In the genomic region with DNA sequence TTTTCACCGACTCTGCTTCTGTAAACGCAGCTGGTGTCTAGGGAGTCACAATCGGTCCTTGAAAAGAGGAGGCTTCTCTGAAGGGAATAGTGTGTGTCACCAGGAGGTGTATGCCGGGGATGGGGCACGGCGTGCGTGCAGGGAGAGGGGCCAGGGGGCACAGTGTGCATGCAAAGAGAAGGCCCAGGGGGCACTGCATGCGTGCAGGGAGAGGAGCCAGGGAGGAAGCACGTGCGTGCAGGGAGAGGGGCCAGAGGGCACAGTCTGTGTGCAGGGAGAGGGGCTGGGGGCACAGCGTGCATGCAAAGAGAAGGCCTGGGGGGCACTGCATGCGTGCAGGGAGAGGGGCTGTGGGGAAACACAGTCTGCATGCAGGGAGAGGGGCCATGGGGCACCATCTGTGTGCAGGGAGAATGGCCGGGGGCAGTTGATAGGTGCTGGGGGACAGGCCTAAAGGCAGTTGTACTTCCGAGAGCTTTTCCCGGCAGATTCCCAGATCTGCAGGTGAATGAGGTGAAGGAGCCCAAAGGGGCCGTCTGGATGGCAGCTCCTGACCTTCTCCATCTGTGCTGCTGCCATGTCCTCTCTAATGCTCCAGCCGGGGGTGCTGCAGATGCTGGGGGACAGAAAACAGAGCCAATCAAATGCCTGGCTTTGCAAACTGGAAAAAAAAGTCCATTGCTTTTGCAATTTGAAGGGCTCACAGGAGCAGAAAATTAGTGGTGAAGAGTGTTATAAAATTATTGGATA, we compare ENCODE assay signal across 12 cellular contexts. TPM values are rescaled to one million over a fixed set of nuclear protein-coding genes. Genes with fewer than 3 reads are reported as not detected.
DNase-seq lines count a peak whose midpoint lies in the region; ATAC-seq and TF ChIP-seq lines count a peak whose summit lies in the region.
"Had no signal": no experiment of that assay in that cellular context is flagged by ENCODE, and none has a peak within 500 bp of the region (broad histone marks: within the 10 kb centered on the region; RNA-seq: fewer than 3 reads in every experiment).

No MANE protein-coding gene starts in this region.

- no peak overlapping the region for H3K27ac ChIP-seq in aorta (ENCODE audit: low read depth in 1 of 2, low read length in 2 of 2)
- H3K27ac ChIP-seq in RWPE1, result no peak overlapping the region
- no peak overlapping the region for H3K27ac ChIP-seq in uterus

- TF ChIP-seq CTCF in natural killer cell (IDR thresholded peaks at IDR 0.05) (no peak), RWPE1 (conservative IDR thresholded peaks at IDR 0.05; ENCODE audit: low read depth) (no peak), uterus (IDR thresholded peaks at IDR 0.05) (no peak)

- H3K9me3 ChIP-seq in iPS-15b (ENCODE audit: control insufficient read depth, insufficient read depth, low read length), result no peaks in the 10 kb centered on the region
- H3K9me3 ChIP-seq in aorta (ENCODE audit: control insufficient read depth, low read length), result no peaks in the 10 kb centered on the region
- H3K9me3 ChIP-seq in uterus, result no peaks in the 10 kb centered on the region

- H3K4me3 Mint-ChIP-seq in natural killer cell, result peak overlapping the region; percentile 6
- no peak overlapping the region for H3K4me3 Mint-ChIP-seq in natural killer cell treated with Interleukin-12 subunit alpha and Interleukin-12 subunit beta and Interleukin-15 and Interleukin-18, amount 100 ng/mL, for 72 hours

- peak overlapping the region; percentile 19 for H3K9ac ChIP-seq in iPS-15b (ENCODE audit: low read depth, low read length)

- H3K36me3 ChIP-seq in iPS-15b (ENCODE audit: control insufficient read depth, insufficient read depth, low read length) (peaks cover 3% of the 10 kb centered on the region), aorta (ENCODE audit: control insufficient read depth in 1 of 2, insufficient read depth in 2 of 2, low read length in 1 of 2) (no peaks in the 10 kb centered on the region), uterus (no peaks in the 10 kb centered on the region)

- TF ChIP-seq POLR2A in uterus (IDR thresholded peaks at IDR 0.05), result no peak

- no peaks in the 10 kb centered on the region for H3K9me3 Mint-ChIP-seq in natural killer cell
- no peaks in the 10 kb centered on the region for H3K9me3 Mint-ChIP-seq in natural killer cell treated with Interleukin-12 subunit alpha and Interleukin-12 subunit beta and Interleukin-15 and Interleukin-18, amount 100 ng/mL, for 72 hours

- peak in 1 of 3 donors; percentile 8 for ATAC-seq in natural killer cell
- ATAC-seq in natural killer cell treated with Interleukin-12 subunit alpha and Interleukin-12 subunit beta and Interleukin-15 and Interleukin-18, amount 100 ng/mL, for 72 hours, result no peak
- peak; percentile 20 for ATAC-seq in aorta (ENCODE audit: low FRiP score)
- ATAC-seq in HG02610 (IDR thresholded peaks at IDR 0.05; ENCODE audit: unreplicated experiment), result no peak

- H3K27ac Mint-ChIP-seq in natural killer cell, result peak overlapping the region in 1 of 2 donors; percentile 51
- H3K27ac Mint-ChIP-seq in natural killer cell treated with Interleukin-12 subunit alpha and Interleukin-12 subunit beta and Interleukin-15 and Interleukin-18, amount 100 ng/mL, for 72 hours, result no peak overlapping the region

- intact Hi-C loops in natural killer cell (cut with micrococcal nuclease) (no loop called here), aorta (cut with DNase I) (no loop called here), uterus (cut with DNase I; ENCODE audit: low total_unique reads) (no loop called here)

- no peaks in the 10 kb centered on the region for H3K27me3 Mint-ChIP-seq in natural killer cell (ENCODE audit: low read depth in 2 of 2)
- H3K27me3 Mint-ChIP-seq in natural killer cell treated with Interleukin-12 subunit alpha and Interleukin-12 subunit beta and Interleukin-15 and Interleukin-18, amount 100 ng/mL, for 72 hours, result no peaks in the 10 kb centered on the region

- WGBS in aorta, 2 donors, result 87 to 89% methylated on average over 17 of the region's 17 CpGs

- POLR2A ChIA-PET in RWPE1 (lab: Yijun Ruan, JAX; ENCODE audit: low non-redundant PET), result no interaction called here

- no peak overlapping the region for H3K4me3 ChIP-seq in iPS-15b (ENCODE audit: low read depth, low read length)
- no peak overlapping the region for H3K4me3 ChIP-seq in aorta (ENCODE audit: low read length in 2 of 2)
- H3K4me3 ChIP-seq in uterus, result no peak overlapping the region

- no peaks in the 10 kb centered on the region for H3K36me3 Mint-ChIP-seq in natural killer cell
- no peaks in the 10 kb centered on the region for H3K36me3 Mint-ChIP-seq in natural killer cell treated with Interleukin-12 subunit alpha and Interleukin-12 subunit beta and Interleukin-15 and Interleukin-18, amount 100 ng/mL, for 72 hours

- DNase-seq in natural killer cell, result no peak
- no peak for DNase-seq in natural killer cell treated with Interleukin-12 subunit alpha and Interleukin-12 subunit beta and Interleukin-15 and Interleukin-18, amount 100 ng/mL, for 72 hours (ENCODE audit: low spot score)
- DNase-seq in NCI-H2171 (lab: John Stamatoyannopoulos, UW), result peak; percentile 30
- no peak for DNase-seq in aorta
- no peak for DNase-seq in RWPE1 (ENCODE audit: low spot score)
- no peak for DNase-seq in uterus
- DNase-seq: DMS 273 treated with DMSO at 0.1 percent for 48 hours; Karpas-422; OCI-M1; stimulated activated CD4-positive, alpha-beta T cell treated with anti-CD3 and anti-CD28 coated beads, Interleukin-4, amount 100 ng/mL, for 4 hours had no signal

- peaks cover 44 to 54% of the 10 kb centered on the region in 2 donors for H3K4me1 Mint-ChIP-seq in natural killer cell
- H3K4me1 Mint-ChIP-seq in natural killer cell treated with Interleukin-12 subunit alpha and Interleukin-12 subunit beta and Interleukin-15 and Interleukin-18, amount 100 ng/mL, for 72 hours (ENCODE audit: low read depth in 2 of 2), result peaks cover 20 to 29% of the 10 kb centered on the region in 2 donors

- H3K27me3 ChIP-seq in iPS-15b (ENCODE audit: control insufficient read depth, insufficient read depth, low read length) (no peaks in the 10 kb centered on the region), aorta (ENCODE audit: control insufficient read depth in 1 of 2, insufficient read depth in 2 of 2, low read length in 1 of 2) (no peaks in the 10 kb centered on the region), uterus (no peaks in the 10 kb centered on the region)

- CTCF ChIA-PET in RWPE1 (lab: Yijun Ruan, JAX), result no interaction called here

- no peaks in the 10 kb centered on the region for H3K4me1 ChIP-seq in iPS-15b (ENCODE audit: control insufficient read depth, insufficient read depth, low read length)
- H3K4me1 ChIP-seq in aorta (ENCODE audit: control insufficient read depth in 1 of 2, insufficient read depth in 2 of 2, low read length in 2 of 2), result no peaks in the 10 kb centered on the region
- H3K4me1 ChIP-seq in uterus, result peaks cover 0 to 14% of the 10 kb centered on the region in 2 donors

RNA-seq across cellular contexts. Expression of a gene that starts 36.4 kb away (rescaled TPM):
- 10 to 100 TPM; 47.1 to 68.6 (median 50.7) TPM for total RNA-seq in natural killer cell
- 10 to 100 TPM; 89.0 to 91.2 TPM for total RNA-seq in natural killer cell treated with Interleukin-12 subunit alpha and Interleukin-12 subunit beta and Interleukin-15 and Interleukin-18, amount 100 ng/mL, for 72 hours
- total RNA-seq in aorta, result 10 to 100 TPM; 45.7 to 68.1 TPM
- polyA plus RNA-seq in aorta, result 10 to 100 TPM in 1 of 2 donors, 1 to 10 TPM in 1; 3.1 to 11.4 TPM
- 100 to 1,000 TPM in 1 of 4 donors, 10 to 100 TPM in 3; 12.8 to 149 (median 22.8) TPM for total RNA-seq in uterus
